Comparison of ENCODE assay signal across 26 cellular contexts in the genomic region with DNA sequence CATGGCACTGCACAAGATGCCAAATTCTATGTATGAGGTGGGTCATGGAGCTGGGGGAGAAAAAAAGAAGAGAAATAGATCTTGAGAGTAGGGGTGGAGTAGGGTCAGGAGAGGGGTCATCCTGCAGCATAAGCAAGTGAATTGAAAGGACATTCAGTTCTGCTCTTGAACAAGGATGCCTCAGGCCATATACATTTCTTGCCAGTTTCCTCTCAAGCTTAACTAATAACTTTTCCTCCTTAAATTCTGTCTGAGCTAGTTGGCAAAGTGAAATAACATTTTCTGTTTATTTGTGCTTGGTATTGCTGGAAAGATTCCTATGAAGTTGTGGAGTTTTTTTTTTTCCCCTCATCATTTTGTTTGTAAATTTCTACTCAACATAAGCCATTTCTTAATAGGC.
"Had no signal": no experiment of that assay in that cellular context is flagged by ENCODE, and none has a peak within 500 bp of the region (broad histone marks: within the 10 kb centered on the region; RNA-seq: fewer than 3 reads in every experiment).

No MANE protein-coding gene starts in this region.

- H3K9me3 Mint-ChIP-seq: activated CD4-positive, alpha-beta memory T cell treated with anti-CD3 and anti-CD28 coated beads, Interleukin-2, amount 10 ng/mL, durations not matched to agents 7 days and 5 days; activated CD4-positive, alpha-beta T cell treated with anti-CD3 and anti-CD28 coated beads, Interleukin-2, amount 10 ng/mL, durations not matched to agents 7 days and 5 days; activated naive CD4-positive, alpha-beta T cell treated with anti-CD3 and anti-CD28 coated beads for 36 hours; activated T-helper 17 cell treated with anti-CD3 and anti-CD28 coated beads, Interleukin-2, amount 50 U/mL, for 72 hours had no signal

- H3K36me3 Mint-ChIP-seq: activated naive CD8-positive, alpha-beta T cell had no signal

- H3K4me1 Mint-ChIP-seq: activated CD4-positive, alpha-beta memory T cell treated with anti-CD3 and anti-CD28 coated beads, Interleukin-2, amount 10 ng/mL, durations not matched to agents 7 days and 5 days; activated CD4-positive, alpha-beta T cell treated with anti-CD3 and anti-CD28 coated beads, Interleukin-2, amount 10 ng/mL, durations not matched to agents 7 days and 5 days; activated T-helper 17 cell treated with anti-CD3 and anti-CD28 coated beads, Interleukin-2, amount 50 U/mL, for 72 hours had no signal

- H3K27me3 Mint-ChIP-seq: activated CD4-positive, alpha-beta T cell treated with anti-CD3 and anti-CD28 coated beads, Interleukin-2, amount 10 ng/mL, durations not matched to agents 7 days and 5 days had no signal

- H3K27ac Mint-ChIP-seq: activated CD4-positive, alpha-beta memory T cell treated with anti-CD3 and anti-CD28 coated beads, Interleukin-2, amount 10 ng/mL, durations not matched to agents 7 days and 5 days; activated CD4-positive, alpha-beta T cell treated with anti-CD3 and anti-CD28 coated beads, Interleukin-2, amount 10 ng/mL, durations not matched to agents 7 days and 5 days; activated naive CD4-positive, alpha-beta T cell treated with anti-CD3 and anti-CD28 coated beads for 36 hours; activated naive CD8-positive, alpha-beta T cell; activated T-helper 17 cell treated with anti-CD3 and anti-CD28 coated beads, Interleukin-2, amount 50 U/mL, for 72 hours had no signal

- ATAC-seq: activated T-helper 17 cell treated with anti-CD3 and anti-CD28 coated beads, Interleukin-2, amount 50 U/mL, for 72 hours had no signal

- DNase-seq: activated CD4-positive, alpha-beta memory T cell treated with anti-CD3 and anti-CD28 coated beads, Interleukin-2, amount 10 ng/mL, durations not matched to agents 7 days and 5 days; activated CD4-positive, alpha-beta T cell treated with anti-CD3 and anti-CD28 coated beads, Interleukin-2, amount 10 ng/mL, durations not matched to agents 7 days and 5 days; activated CD4-positive, CD25-positive, alpha-beta regulatory T cell; activated gamma-delta T cell; activated naive CD4-positive, alpha-beta T cell treated with anti-CD3 and anti-CD28 coated beads for 36 hours; activated T-cell treated with anti-CD3 and anti-CD28 coated beads for 4 hours; activated T-cell treated with anti-CD3 and anti-CD28 coated beads, Interleukin-2, amount 50 U/mL, for 48 hours; brain microvascular endothelial cell; MG63; MV-4-11; NCI-H1092 treated with DMSO at 0.1 percent for 48 hours; NCI-H1417 treated with DMSO at 0.1 percent for 48 hours; NCI-H1694; NCI-H2029; NCI-H2107; NCI-H345; NCI-H510A; NCI-H526 treated with DMSO at 0.1 percent for 48 hours; NCI-H82; Peyer's patch; Right ventricle myocardium superior; SJCRH30; SK-N-SH; T-helper 1 cell had no signal

- H3K4me3 Mint-ChIP-seq: activated CD4-positive, alpha-beta memory T cell treated with anti-CD3 and anti-CD28 coated beads, Interleukin-2, amount 10 ng/mL, durations not matched to agents 7 days and 5 days; activated CD4-positive, alpha-beta T cell treated with anti-CD3 and anti-CD28 coated beads, Interleukin-2, amount 10 ng/mL, durations not matched to agents 7 days and 5 days; activated naive CD4-positive, alpha-beta T cell treated with anti-CD3 and anti-CD28 coated beads for 36 hours; activated naive CD8-positive, alpha-beta T cell; activated T-helper 17 cell treated with anti-CD3 and anti-CD28 coated beads, Interleukin-2, amount 50 U/mL, for 72 hours had no signal
